In the genomic region with DNA sequence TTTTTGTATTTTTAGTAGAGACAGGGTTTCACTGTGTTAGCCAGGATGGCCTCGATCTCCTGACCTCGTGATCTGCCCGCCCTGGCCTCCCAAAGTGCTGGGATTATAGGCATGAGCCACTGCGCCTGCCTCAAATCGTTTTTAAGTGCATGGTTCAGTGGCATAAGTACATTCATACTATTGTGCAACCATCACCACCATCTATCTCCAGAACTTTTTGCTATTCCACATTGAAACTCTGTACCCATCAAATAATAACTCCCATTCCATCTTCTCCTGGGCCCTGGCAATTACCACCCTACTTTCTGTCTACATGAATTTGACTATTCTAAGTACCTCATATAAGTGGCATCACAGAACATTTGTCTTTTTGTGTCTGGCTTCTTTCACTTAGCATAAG, we compare ENCODE assay signal across 4 cellular contexts. TPM values are rescaled to one million over a fixed set of nuclear protein-coding genes. Genes with fewer than 3 reads are reported as not detected.
"Had no signal": no experiment of that assay in that cellular context is flagged by ENCODE, and none has a peak within 500 bp of the region (broad histone marks: within the 10 kb centered on the region; RNA-seq: fewer than 3 reads in every experiment).

No MANE protein-coding gene starts in this region.

RNA-seq across cellular contexts. Expression of gene PAMR1, which starts 3.3 kb away (rescaled TPM):
- total RNA-seq: naive thymus-derived CD4-positive, alpha-beta T cell; naive thymus-derived CD8-positive, alpha-beta T cell; natural killer cell; natural killer cell treated with Interleukin-12 subunit alpha and Interleukin-12 subunit beta and Interleukin-15 and Interleukin-18, amount 100 ng/mL, for 72 hours had no signal
- polyA plus RNA-seq: naive thymus-derived CD4-positive, alpha-beta T cell; naive thymus-derived CD8-positive, alpha-beta T cell had no signal
